20 cellular contexts compared by ENCODE assay signal in the genomic region with DNA sequence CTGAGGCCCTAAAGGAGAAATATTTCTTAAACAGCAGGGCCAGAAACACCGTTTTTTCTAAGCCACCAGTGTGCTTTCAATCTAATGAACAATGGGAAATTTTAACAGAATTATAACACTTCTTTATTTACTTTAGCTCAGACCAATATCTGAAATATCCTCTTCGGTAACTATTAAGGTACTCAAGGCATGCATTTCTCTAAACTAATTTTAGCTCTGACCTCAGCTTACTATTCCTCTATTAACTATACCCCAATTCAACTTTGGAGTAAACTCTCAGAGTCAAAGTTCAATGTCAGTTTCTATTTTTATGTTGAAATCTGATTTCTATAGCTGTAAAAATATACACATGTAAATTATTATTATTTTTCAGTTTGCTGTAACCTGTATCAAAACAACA. TPM values are rescaled to one million over a fixed set of nuclear protein-coding genes. Genes with fewer than 3 reads are reported as not detected.
DNase-seq lines count a peak whose midpoint lies in the region; ATAC-seq, FAIRE-seq and TF ChIP-seq lines count a peak whose summit lies in the region.
"Had no signal": no experiment of that assay in that cellular context is flagged by ENCODE, and none has a peak within 500 bp of the region (broad histone marks: within the 10 kb centered on the region; RNA-seq: fewer than 3 reads in every experiment).

No MANE protein-coding gene starts in this region.

- H4K20me1 ChIP-seq in HepG2 (ENCODE audit: insufficient read depth, low read length) = no peaks in the 10 kb centered on the region

- BruUV-seq in HepG2 (replicated peaks; lab: Mats Ljungman, UMichigan) = no TSS peak

- H3K4me3 ChIP-seq in liver (ENCODE audit: low read depth in 1 of 3, low read length in 3 of 3) (no peak overlapping the region), HepG2 (replicated peaks in 1 of 3; ENCODE audit: insufficient read depth in 1 of 3, low read depth in 2 of 3, low read length in 3 of 3) (no peak overlapping the region), psoas muscle (no peak overlapping the region)
- H3K4me3 ChIP-seq in effector memory CD4-positive, alpha-beta T cell (ENCODE audit: insufficient read depth, low read depth, low read length, poor library complexity, severe bottlenecking) = no peak overlapping the region
- H3K4me3 ChIP-seq: A549, GM23248, HAP-1 had no signal

- H3K4me1 ChIP-seq in liver (ENCODE audit: control insufficient read depth in 4 of 4, insufficient read depth in 4 of 4, low read length in 3 of 4) (peaks cover 0 to 5% (median 0%) of the 10 kb centered on the region in 4 donors), HepG2 (ENCODE audit: insufficient read depth, low read length) (no peaks in the 10 kb centered on the region), psoas muscle (peaks cover 20% of the 10 kb centered on the region)
- no peaks in the 10 kb centered on the region for H3K4me1 ChIP-seq in effector memory CD4-positive, alpha-beta T cell (ENCODE audit: control insufficient read depth, insufficient read depth, low read length, poor library complexity, severe bottlenecking)
- H3K4me1 ChIP-seq: HAP-1 had no signal

- in situ Hi-C loops in HepG2 (cut with HindIII; ENCODE audit: extremely low pct_ligation_motif_present, low pct_unique_long_range_greater_than_20kb) = no loop called here

- TF ChIP-seq EP300 in HepG2 (IDR thresholded peaks at IDR 0.05; ENCODE audit: low read depth in 2 of 2, low read length in 2 of 2) (no peak), HepG2 (CRISPR knock-in tag; IDR thresholded peaks at IDR 0.05; ENCODE audit: borderline replicate concordance) (no peak)

- H3K36me3 ChIP-seq in liver (ENCODE audit: control insufficient read depth in 4 of 4, insufficient read depth in 3 of 4, low read depth in 1 of 4, low read length in 3 of 4) (no peaks in the 10 kb centered on the region), HepG2 (replicated peaks in 1 of 2; ENCODE audit: control insufficient read depth in 1 of 2, insufficient read depth in 2 of 2, low read length in 2 of 2) (peaks cover 0 to 6% of the 10 kb centered on the region in 2 experiments; a peak in 1 of 5 replicates), psoas muscle (ENCODE audit: insufficient read depth in 1 of 2, low read depth in 1 of 2) (no peaks in the 10 kb centered on the region)
- H3K36me3 ChIP-seq in effector memory CD4-positive, alpha-beta T cell (ENCODE audit: control insufficient read depth, insufficient read depth, low read length) = peaks cover 4% of the 10 kb centered on the region

- no peak overlapping the region for H3K4me2 ChIP-seq in HepG2 (ENCODE audit: low read depth, low read length)
- H3K4me2 ChIP-seq: A549 had no signal

- H3K9ac ChIP-seq in liver (ENCODE audit: low read depth in 1 of 2, low read length in 2 of 2) = no peak overlapping the region
- H3K9ac ChIP-seq in HepG2 (ENCODE audit: insufficient read depth, low read depth, low read length) = no peak overlapping the region
- H3K9ac ChIP-seq: GM23248 had no signal

- no peak for FAIRE-seq in HepG2 (lab: Jason Lieb, UNC)
- FAIRE-seq: D721Med, G401.6, GM12891 had no signal

- H2AFZ ChIP-seq in HepG2 (ENCODE audit: low read length) = no peak overlapping the region
- H2AFZ ChIP-seq: GM23248 had no signal

- H3K27ac ChIP-seq in liver (ENCODE audit: low read depth in 1 of 2, low read length in 2 of 2) (no peak overlapping the region), HepG2 (ENCODE audit: extremely low read length, insufficient read depth, low read length) (no peak overlapping the region), psoas muscle (peak overlapping the region; percentile 39)
- H3K27ac ChIP-seq in effector memory CD4-positive, alpha-beta T cell (ENCODE audit: insufficient read depth, low read length, poor library complexity, severe bottlenecking) = no peak overlapping the region
- H3K27ac ChIP-seq: A549, C4-2B, GM23248 had no signal

- H3K9me3 ChIP-seq in liver (ENCODE audit: control insufficient read depth in 4 of 4, low read length in 3 of 4) (no peaks in the 10 kb centered on the region), HepG2 (ENCODE audit: low read length) (no peaks in the 10 kb centered on the region), psoas muscle (no peaks in the 10 kb centered on the region)
- H3K9me3 ChIP-seq in effector memory CD4-positive, alpha-beta T cell (ENCODE audit: control insufficient read depth, low read length) = no peaks in the 10 kb centered on the region
- H3K9me3 ChIP-seq: A549, Caco-2, HAP-1 had no signal

- intact Hi-C loops in Right ventricle myocardium superior (cut with DNase I) (no loop called here), cardiac septum (cut with DNase I) (no loop called here), HepG2 (cut with micrococcal nuclease; ENCODE audit: unreplicated experiment) (loop anchor here (2.0 kb wide), 1 partner anchor 38 kb away; no protein-coding TSS in a partner anchor), psoas muscle (cut with DNase I) (no loop called here)

- POLR2A ChIA-PET in HepG2 (lab: Yijun Ruan, JAX) = no interaction called here

- no peak for TF ChIP-seq RAD21 in liver (IDR thresholded peaks at IDR 0.05)
- no peak for TF ChIP-seq RAD21 in HepG2 (CRISPR knock-in tag; IDR thresholded peaks at IDR 0.05)

- H3K79me2 ChIP-seq in HepG2 (ENCODE audit: insufficient read depth, low read length) = no peaks in the 10 kb centered on the region

- no peak for TF ChIP-seq CTCF in liver (IDR thresholded peaks at IDR 0.05; ENCODE audit: low read depth, low read length, missing input control)
- no peak for TF ChIP-seq CTCF in HepG2 (CRISPR knock-in tag; IDR thresholded peaks at IDR 0.05)
- TF ChIP-seq CTCF in psoas muscle (IDR thresholded peaks at IDR 0.05) = no peak

- 76% methylated on average over 2 of the region's 2 CpGs for WGBS in liver
- 98% methylated on average over 2 of the region's 2 CpGs for WGBS in HepG2 (ENCODE audit: low lambda C conversion rate)
- 36 to 47% (median 39%) methylated on average over 2 of the region's 2 CpGs for WGBS in psoas muscle, 3 donors

- ATAC-seq in Right ventricle myocardium superior (ENCODE audit: poor library complexity) (peak; percentile 77), HepG2 (no peak), psoas muscle (peak in 3 of 4 donors; percentile 74 to 84 (median 82))
- ATAC-seq: A549 had no signal

- no peak for DNase-seq in Right ventricle myocardium superior
- DNase-seq in cardiac septum (ENCODE audit: low spot score) = no peak
- no peak for DNase-seq in HepG2 (ENCODE audit: low spot score)
- DNase-seq in psoas muscle = no peak
- no peak for DNase-seq in effector memory CD4-positive, alpha-beta T cell
- no peak for DNase-seq in NCI-H2227 (lab: John Stamatoyannopoulos, UW; ENCODE audit: unreplicated experiment)
- DNase-seq in SW 1271 (lab: John Stamatoyannopoulos, UW) = no peak
- DNase-seq: AML-193; Caco-2; CD4-positive, alpha-beta T cell; GM23248 had no signal

- H3K27me3 ChIP-seq in liver (ENCODE audit: control insufficient read depth in 4 of 4, insufficient read depth in 4 of 4, low read length in 3 of 4) (no peaks in the 10 kb centered on the region), HepG2 (ENCODE audit: control insufficient read depth in 1 of 2, insufficient read depth in 2 of 2, low read length in 2 of 2) (no peaks in the 10 kb centered on the region), psoas muscle (ENCODE audit: insufficient read depth in 3 of 3, low read length in 2 of 3) (no peaks in the 10 kb centered on the region)
- H3K27me3 ChIP-seq in effector memory CD4-positive, alpha-beta T cell (replicated peaks; ENCODE audit: control insufficient read depth, insufficient read depth, low read length, poor library complexity, severe bottlenecking) = no peaks in the 10 kb centered on the region

- CTCF ChIA-PET in HepG2 (lab: Yijun Ruan, JAX; ENCODE audit: low intra/inter-chr PET ratio, low total read pairs) = no interaction called here

- no peak for TF ChIP-seq POLR2A in HepG2 (IDR thresholded peaks at IDR 0.05; ENCODE audit: insufficient read depth in 1 of 2, low read depth in 2 of 2, low read length in 2 of 2)

TF ChIP-seq in liver, 16 proteins besides CTCF, POLR2A, EP300 and RAD21 (continues in another document):
- no peak for TF ChIP-seq YY1 (IDR thresholded peaks at IDR 0.05)
- TF ChIP-seq HNF4A (conservative IDR thresholded peaks at IDR 0.05) = peak; percentile 12 to 14

TF ChIP-seq in HepG2, 621 proteins besides CTCF, POLR2A, EP300 and RAD21 (continues in another document):
- no peak for TF ChIP-seq CHCHD3 (CRISPR knock-in tag; IDR thresholded peaks at IDR 0.05)

RNA-seq across cellular contexts. Expression of a gene that starts 59.0 kb away (rescaled TPM):
- total RNA-seq in Right ventricle myocardium superior (0.11 TPM), cardiac septum (0.08 TPM), liver (100 to 1,000 TPM in 1 of 2 donors, 1 to 10 TPM in 1; 3.2 to 121 TPM), HepG2 (2016; rRNA removed; fragmentation: Illumina TruSeq; extraction: Trizol) (10.9 and 13.4 TPM in 2 replicates), psoas muscle (not detected)
- polyA plus RNA-seq in liver (10 to 100 TPM; 32.6 to 63.5 TPM), HepG2 (2011; rRNA removed) (8.8 and 9.8 TPM in 2 replicates), psoas muscle (under 1 TPM in 2 of 3 donors, not detected in 1; 0.03 to 0.05 TPM)
- total RNA-seq in HepG2 (2016; cell fraction: cytosol; rRNA removed; fragmentation: Illumina TruSeq; extraction: Trizol; ENCODE audit: low read depth) = 1.3 and 1.4 TPM in 2 replicates
- total RNA-seq in HepG2 (2016; cell fraction: insoluble cytoplasmic fraction; rRNA removed; fragmentation: Illumina TruSeq; extraction: Trizol) = 11.0 and 14.6 TPM in 2 replicates
- total RNA-seq in HepG2 (2016; cell fraction: membrane; rRNA removed; fragmentation: Illumina TruSeq; extraction: Trizol) = 4.3 and 4.5 TPM in 2 replicates
- 26.4 and 27.1 TPM in 2 replicates for total RNA-seq in HepG2 (2016; cell fraction: nucleus; rRNA removed; fragmentation: Illumina TruSeq; extraction: Trizol)
- 4.2 and 4.4 TPM in 2 replicates for polyA plus RNA-seq in HepG2 (2011; cell fraction: cytosol; rRNA removed)
- polyA plus RNA-seq in HepG2 (2011; cell fraction: nucleus; rRNA removed) = 48.5 and 49.6 TPM in 2 replicates
- 5.7 and 9.6 TPM in 2 replicates for polyA plus RNA-seq in HepG2 (2012)
- polyA plus RNA-seq in HepG2 (2016; cell fraction: cytosol; fragmentation: Illumina TruSeq; extraction: Trizol; ENCODE audit: low read depth) = 0.58 and 0.63 TPM in 2 replicates
- polyA plus RNA-seq in HepG2 (2016; cell fraction: insoluble cytoplasmic fraction; fragmentation: Illumina TruSeq; extraction: Trizol; ENCODE audit: low read depth) = 8.0 and 8.4 TPM in 2 replicates
- polyA plus RNA-seq in HepG2 (2016; cell fraction: membrane; fragmentation: Illumina TruSeq; extraction: Trizol; ENCODE audit: low read depth) = 1.8 and 2.5 TPM in 2 replicates
- 30.6 and 33.1 TPM in 2 replicates for polyA plus RNA-seq in HepG2 (2016; cell fraction: nucleus; fragmentation: Illumina TruSeq; extraction: Trizol; ENCODE audit: insufficient read depth, low read depth)
- polyA minus RNA-seq in HepG2 (2011; rRNA and poly(A)+ RNA removed; ENCODE audit: low replicate concordance) = 11.6 TPM in 1 of 2 replicates, not detected in the other
- polyA minus RNA-seq in HepG2 (2011; cell fraction: cytosol; rRNA and poly(A)+ RNA removed) = 4.1 TPM in 2 replicates
- 24.8 and 27.8 TPM in 2 replicates for polyA minus RNA-seq in HepG2 (2011; cell fraction: nucleus; rRNA and poly(A)+ RNA removed)
- total RNA-seq: Caco-2, GM23248, H4 had no signal
- polyA plus RNA-seq: A549, BJ had no signal
